Comparison of ENCODE assay signal across 8 cellular contexts in genomic region chr4:168451744-168452394, GRCh38. TPM values are rescaled to one million over a fixed set of nuclear protein-coding genes. Genes with fewer than 3 reads are reported as not detected.
DNase-seq lines count a peak whose midpoint lies in the region; TF ChIP-seq lines count a peak whose summit lies in the region.

No MANE protein-coding gene starts in this region.

- in situ Hi-C loops in GM23248 (cut with MboI), result no loop called here

- H2AFZ ChIP-seq in GM23248, result no peak overlapping the region

- H3K4me3 ChIP-seq in GM23248, result no peak overlapping the region
- no peak overlapping the region for H3K4me3 ChIP-seq in epithelial cell of proximal tubule (ENCODE audit: low read depth, low read length)
- H3K4me3 ChIP-seq in coronary artery, result no peak overlapping the region

- WGBS in GM23248 (ENCODE audit: low coverage in 1 of 2, low lambda C conversion rate in 2 of 2, missing lambda C conversion rate in 2 of 2), 2 experiments, result 76 to 84% methylated on average over 1 of the region's 1 CpG

- H3K9me3 ChIP-seq in GM23248 (ENCODE audit: low read depth), result no peaks in the 10 kb centered on the region

- DNase-seq in COLO829 (ENCODE audit: low spot score) (peak; percentile 59), GM23248 (peak; percentile 53), NCI-H2227 (lab: John Stamatoyannopoulos, UW; ENCODE audit: unreplicated experiment) (peak; percentile 4), epithelial cell of proximal tubule (ENCODE audit: low read depth) (peak; percentile 81), islet precursor cell (no peak), SKM-1 (lab: John Stamatoyannopoulos, UW; ENCODE audit: unreplicated experiment) (no peak), coronary artery (ENCODE audit: low spot score) (no peak), NCI-H446 (lab: John Stamatoyannopoulos, UW) (no peak)

- H3K9me2 ChIP-seq in GM23248 (ENCODE audit: insufficient read depth), result no peaks in the 10 kb centered on the region

- H4K20me1 ChIP-seq in GM23248 (ENCODE audit: insufficient read depth), result no peaks in the 10 kb centered on the region

- H3K27ac ChIP-seq in GM23248 (no peak overlapping the region), coronary artery (no peak overlapping the region)

- H3K9ac ChIP-seq in GM23248, result no peak overlapping the region

- H3K36me3 ChIP-seq in GM23248 (ENCODE audit: low read depth), result peaks cover 39% of the 10 kb centered on the region

- no peaks in the 10 kb centered on the region for H3K79me2 ChIP-seq in GM23248 (ENCODE audit: insufficient read depth)

- H3K27me3 ChIP-seq in GM23248 (replicated peaks; ENCODE audit: insufficient read depth), result no peaks in the 10 kb centered on the region

- peaks cover 17% of the 10 kb centered on the region for H3K4me1 ChIP-seq in GM23248 (ENCODE audit: insufficient read depth)

- H3F3A ChIP-seq in GM23248 (ENCODE audit: insufficient read depth), result peaks cover 17% of the 10 kb centered on the region

- H3K4me2 ChIP-seq in GM23248 (ENCODE audit: unreplicated experiment), result no peak overlapping the region

- TF ChIP-seq CTCF in epithelial cell of proximal tubule (conservative IDR thresholded peaks at IDR 0.05; ENCODE audit: low read depth, low read length), result no peak
- no peak for TF ChIP-seq CTCF in coronary artery (IDR thresholded peaks at IDR 0.05)

RNA-seq across cellular contexts. Expression of gene DDX60L, which starts 28.4 kb away (rescaled TPM):
- total RNA-seq in GM23248 (2014; rRNA removed; shearing (Covaris generic)), result 6.3 and 15.8 TPM in 2 replicates
- 8.7 and 9.6 TPM in 2 replicates for polyA plus RNA-seq in GM23248 (2016; fragmentation: Nextera tagmentation; extraction: Ambion mirVana)
- 6.9 and 9.7 TPM in 2 replicates for total RNA-seq in epithelial cell of proximal tubule

RNA-seq across cellular contexts. Expression of gene PALLD, which starts 45.0 kb away (rescaled TPM):
- 14.5 and 17.9 TPM in 2 replicates for total RNA-seq in GM23248 (2014; rRNA removed; shearing (Covaris generic))
- polyA plus RNA-seq in GM23248 (2016; fragmentation: Nextera tagmentation; extraction: Ambion mirVana), result 30.5 and 30.6 TPM in 2 replicates
- 21.9 and 45.6 TPM in 2 replicates for total RNA-seq in epithelial cell of proximal tubule

Comparison
In these comparisons a context has a peak if more than half of its experiments do, and no peak if none do; other contexts are left out.
1. DNase-seq: peak in COLO829 (single experiment), GM23248 (single experiment), NCI-H2227 (single experiment) and epithelial cell of proximal tubule (single experiment); none in islet precursor cell (single experiment), SKM-1 (single experiment), coronary artery (single experiment) and NCI-H446 (0 of 2).